ENCODE assay signal across 1 cellular context in genomic region chr9:112332977-112333638, GRCh38.
TF ChIP-seq lines count a peak whose summit lies in the region.

PTBP3 (minus strand) TSS chr9:112333619; CDS start chr9:112297865, 35,754 bp downstream.

TF ChIP-seq in HepG2, 621 proteins besides CTCF, POLR2A, EP300 and RAD21 (continued from another document and continues in another):
- no peak for TF ChIP-seq KIAA2018 (CRISPR knock-in tag; IDR thresholded peaks at IDR 0.05; ENCODE audit: borderline replicate concordance)
- TF ChIP-seq CC2D1A (CRISPR knock-in tag; IDR thresholded peaks at IDR 0.05) = no peak
- TF ChIP-seq TIGD3 (CRISPR knock-in tag; IDR thresholded peaks at IDR 0.05; ENCODE audit: borderline replicate concordance) = no peak
- no peak for TF ChIP-seq GPBP1L1 (CRISPR knock-in tag; IDR thresholded peaks at IDR 0.05)
- TF ChIP-seq ZBTB49 (CRISPR knock-in tag; IDR thresholded peaks at IDR 0.05; ENCODE audit: borderline replicate concordance) = no peak
- TF ChIP-seq HINFP (CRISPR knock-in tag; IDR thresholded peaks at IDR 0.05; ENCODE audit: low read depth) = no peak
- TF ChIP-seq ZNF83 (CRISPR knock-in tag; IDR thresholded peaks at IDR 0.05; ENCODE audit: borderline replicate concordance) = no peak
- peak; percentile 37; the same call in 1 of the 2 replicates for TF ChIP-seq SMAD1 (CRISPR knock-in tag; IDR thresholded peaks at IDR 0.05; ENCODE audit: borderline replicate concordance, low read depth)
- TF ChIP-seq ZNF614 (CRISPR knock-in tag; IDR thresholded peaks at IDR 0.05; ENCODE audit: borderline replicate concordance) = no peak
- no peak for TF ChIP-seq TEF (CRISPR knock-in tag; IDR thresholded peaks at IDR 0.05)
- 0 out of 2 replicates have a peak, but pooled peaks have one; percentile 30 for TF ChIP-seq ZNF33B (CRISPR knock-in tag; IDR thresholded peaks at IDR 0.05)
- TF ChIP-seq ZNF232 (CRISPR knock-in tag; IDR thresholded peaks at IDR 0.05; ENCODE audit: borderline replicate concordance) = peak; percentile 33
- no peak for TF ChIP-seq ZNF7 (CRISPR knock-in tag; IDR thresholded peaks at IDR 0.05)
- TF ChIP-seq CBX1 (IDR thresholded peaks at IDR 0.05; ENCODE audit: low read depth) = no peak
- TF ChIP-seq ZNF546 (CRISPR knock-in tag; conservative IDR thresholded peaks at IDR 0.05) = no peak
- no peak for TF ChIP-seq ONECUT2 (CRISPR knock-in tag; IDR thresholded peaks at IDR 0.05)
- no peak for TF ChIP-seq PAWR (CRISPR knock-in tag; IDR thresholded peaks at IDR 0.05; ENCODE audit: borderline replicate concordance)
- 0 out of 2 replicates have a peak, but pooled peaks have one; percentile 18 for TF ChIP-seq ARNTL (CRISPR knock-in tag; IDR thresholded peaks at IDR 0.05)
- 0 out of 4 replicates have a peak, but pooled peaks of 1 of the 2 experiments have one; percentile 18 for TF ChIP-seq REST (IDR thresholded peaks at IDR 0.05; ENCODE audit: borderline replicate concordance in 1 of 2, low read depth in 1 of 2, low read length in 2 of 2)
- TF ChIP-seq FLYWCH1 (CRISPR knock-in tag; IDR thresholded peaks at IDR 0.05) = no peak
- peak; percentile 90 for TF ChIP-seq ASH2L (IDR thresholded peaks at IDR 0.05; ENCODE audit: insufficient read length, low read depth, low read length)
- no peak for TF ChIP-seq ZEB1 (IDR thresholded peaks at IDR 0.05; ENCODE audit: insufficient replicate concordance, low read depth)
- TF ChIP-seq GPN1 (CRISPR knock-in tag; IDR thresholded peaks at IDR 0.05; ENCODE audit: borderline replicate concordance) = no peak
- TF ChIP-seq WIZ (CRISPR knock-in tag; IDR thresholded peaks at IDR 0.05) = 0 out of 2 replicates have a peak, but pooled peaks have one; percentile 34
- TF ChIP-seq NFE2L2 (IDR thresholded peaks at IDR 0.05; ENCODE audit: low read length) = no peak
- no peak for TF ChIP-seq PITX1 (CRISPR knock-in tag; IDR thresholded peaks at IDR 0.05)
- no peak for TF ChIP-seq NR0B2 (CRISPR knock-in tag; IDR thresholded peaks at IDR 0.05)
- no peak for TF ChIP-seq IRX3 (CRISPR knock-in tag; IDR thresholded peaks at IDR 0.05; ENCODE audit: borderline replicate concordance, low read depth)
- TF ChIP-seq RFXANK (CRISPR knock-in tag; IDR thresholded peaks at IDR 0.05) = no peak; the same call in 1 of the 2 replicates
- peak; percentile 98 for TF ChIP-seq KMT2A (CRISPR knock-in tag; IDR thresholded peaks at IDR 0.05)
- TF ChIP-seq HBP1 (CRISPR knock-in tag; IDR thresholded peaks at IDR 0.05; ENCODE audit: low read depth) = 0 out of 2 replicates have a peak, but pooled peaks have one; percentile 75
- TF ChIP-seq FOXC1 (CRISPR knock-in tag; IDR thresholded peaks at IDR 0.05; ENCODE audit: borderline replicate concordance) = peak; percentile 52; the same call in 1 of the 2 replicates
- TF ChIP-seq ELF4 (CRISPR knock-in tag; IDR thresholded peaks at IDR 0.05; ENCODE audit: borderline replicate concordance) = no peak
- TF ChIP-seq ZNF136 (CRISPR knock-in tag; IDR thresholded peaks at IDR 0.05; ENCODE audit: low read depth) = 0 out of 2 replicates have a peak, but pooled peaks have one; percentile 58
- TF ChIP-seq MIER3 (CRISPR knock-in tag; IDR thresholded peaks at IDR 0.05; ENCODE audit: borderline replicate concordance) = no peak
- TF ChIP-seq NRL (CRISPR knock-in tag; IDR thresholded peaks at IDR 0.05; ENCODE audit: borderline replicate concordance) = peak; percentile 55; the same call in 1 of the 2 replicates
- no peak for TF ChIP-seq ZKSCAN5 (CRISPR knock-in tag; IDR thresholded peaks at IDR 0.05)
- no peak for TF ChIP-seq RCOR2 (CRISPR knock-in tag; IDR thresholded peaks at IDR 0.05)
- no peak for TF ChIP-seq HNRNPUL1 (IDR thresholded peaks at IDR 0.05; ENCODE audit: low read depth, low read length)
